ENCODE assay signal across 34 cellular contexts in genomic region chr3:160557571-160557970, GRCh38.
"Had no signal": no experiment of that assay in that cellular context is flagged by ENCODE, and none has a peak within 500 bp of the region (broad histone marks: within the 10 kb centered on the region; RNA-seq: fewer than 3 reads in every experiment).

No MANE protein-coding gene starts in this region.

- H3K4me3 ChIP-seq: MG63 had no signal

- H3K27me3 ChIP-seq: MG63 had no signal

- DNase-seq: Karpas-422, Kasumi-1, MG63, MV-4-11, NCI-H1048, NCI-H1092, NCI-H1092 treated with DMSO at 0.1 percent for 48 hours, NCI-H1105, NCI-H1105 treated with DMSO at 0.1 percent for 48 hours, NCI-H1417, NCI-H1417 treated with DMSO at 0.1 percent for 48 hours, NCI-H1436, NCI-H1436 treated with DMSO at 0.1 percent for 48 hours, NCI-H146, NCI-H1694, NCI-H1694 treated with DMSO at 0.1 percent for 48 hours, NCI-H187, NCI-H187 treated with DMSO at 0.1 percent for 48 hours, NCI-H1930, NCI-H2029, NCI-H2029 treated with DMSO at 0.1 percent for 48 hours, NCI-H2081, NCI-H2081 treated with DMSO at 0.1 percent for 48 hours, NCI-H2107, NCI-H2171, NCI-H2171 treated with DMSO at 0.1 percent for 48 hours, NCI-H2227 treated with DMSO at 0.1 percent for 48 hours, NCI-H226, NCI-H345, NCI-H446, NCI-H446 treated with DMSO at 0.1 percent for 48 hours, NCI-H510A, NCI-H510A treated with DMSO at 0.1 percent for 48 hours, NCI-H524 treated with DMSO at 0.1 percent for 48 hours had no signal
